Comparison of ENCODE assay signal across 25 cellular contexts in the genomic region with DNA sequence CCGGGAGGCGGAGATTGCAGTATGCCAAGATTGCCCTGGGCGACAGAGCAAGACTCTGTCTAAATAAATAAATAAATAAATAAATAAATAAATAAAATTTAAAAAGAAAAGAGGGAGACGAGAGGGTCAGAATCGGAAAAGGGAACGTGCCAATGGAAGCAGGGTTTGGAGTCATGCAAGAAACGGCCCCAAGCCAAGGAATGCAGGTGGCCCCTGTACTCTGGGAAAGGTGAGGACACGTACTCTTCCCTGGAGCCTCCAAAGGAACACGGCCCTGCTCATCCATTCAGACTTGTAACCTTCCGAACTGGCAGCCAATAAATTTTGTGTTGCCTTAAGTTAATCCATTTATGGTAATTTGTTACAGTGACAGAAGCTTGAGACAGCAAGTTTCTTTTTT. TPM values are rescaled to one million over a fixed set of nuclear protein-coding genes. Genes with fewer than 3 reads are reported as not detected.
"Had no signal": no experiment of that assay in that cellular context is flagged by ENCODE, and none has a peak within 500 bp of the region (broad histone marks: within the 10 kb centered on the region; RNA-seq: fewer than 3 reads in every experiment).

No MANE protein-coding gene starts in this region.

- H3K36me3 ChIP-seq: esophagus squamous epithelium, gastrocnemius medialis, heart right ventricle, left lung, lower lobe of right lung had no signal

- H3K9me3 ChIP-seq: esophagus squamous epithelium, gastrocnemius medialis, left lung, lower lobe of right lung had no signal

- H3K27ac ChIP-seq: epithelial cell of prostate, esophagus squamous epithelium, gastrocnemius medialis, left lung, lower lobe of right lung had no signal

- H3K4me1 ChIP-seq: left lung, lower lobe of right lung had no signal

- H3K4me3 ChIP-seq: esophagus squamous epithelium, gastrocnemius medialis, heart right ventricle, left lung, lower lobe of right lung had no signal

- H3K27me3 ChIP-seq: gastrocnemius medialis, heart right ventricle, left lung had no signal

- ATAC-seq: effector memory CD8-positive, alpha-beta T cell; esophagus mucosa; gastrocnemius medialis; left lung; lower lobe of right lung had no signal

- DNase-seq: cortex of kidney; effector CD8-positive, alpha-beta T cell; effector memory CD8-positive, alpha-beta T cell; endodermal cell; erythroblast; esophagus squamous epithelium; foreskin fibroblast; foreskin melanocyte; gastrocnemius medialis; glutamatergic neuron; head of caudate nucleus; heart right ventricle; hippocampal formation; left cardiac atrium; left lung; lower lobe of right lung; mesenchymal stem cell; midbrain had no signal

RNA-seq across cellular contexts. Expression of gene PNMA8C, which starts 19.9 kb away (rescaled TPM):
- total RNA-seq: dermis microvascular lymphatic vessel endothelial cell, esophagus mucosa, esophagus squamous epithelium, gastrocnemius medialis, glomerular endothelial cell, lower leg skin, lung microvascular endothelial cell, mononuclear cell had no signal

RNA-seq across cellular contexts. Expression of gene PNMA8A, which starts 22.8 kb away (rescaled TPM):
- total RNA-seq: lung microvascular endothelial cell, mononuclear cell had no signal

RNA-seq across cellular contexts. Expression of gene CCDC8, which starts 35.2 kb away (rescaled TPM):
- total RNA-seq: mononuclear cell had no signal
